1 cellular context compared by ENCODE assay signal in genomic region chr17:38402897-38403296, GRCh38.
A peak's percentile ranks its signal among the peaks of the same experiment; 100 is the strongest.
TF ChIP-seq lines count a peak whose summit lies in the region.

No MANE protein-coding gene starts in this region.

TF ChIP-seq in HepG2, 621 proteins besides CTCF, POLR2A, EP300 and RAD21:
- no peak for TF ChIP-seq DNMT1 (CRISPR knock-in tag; IDR thresholded peaks at IDR 0.05)
- TF ChIP-seq, protein P1, sequence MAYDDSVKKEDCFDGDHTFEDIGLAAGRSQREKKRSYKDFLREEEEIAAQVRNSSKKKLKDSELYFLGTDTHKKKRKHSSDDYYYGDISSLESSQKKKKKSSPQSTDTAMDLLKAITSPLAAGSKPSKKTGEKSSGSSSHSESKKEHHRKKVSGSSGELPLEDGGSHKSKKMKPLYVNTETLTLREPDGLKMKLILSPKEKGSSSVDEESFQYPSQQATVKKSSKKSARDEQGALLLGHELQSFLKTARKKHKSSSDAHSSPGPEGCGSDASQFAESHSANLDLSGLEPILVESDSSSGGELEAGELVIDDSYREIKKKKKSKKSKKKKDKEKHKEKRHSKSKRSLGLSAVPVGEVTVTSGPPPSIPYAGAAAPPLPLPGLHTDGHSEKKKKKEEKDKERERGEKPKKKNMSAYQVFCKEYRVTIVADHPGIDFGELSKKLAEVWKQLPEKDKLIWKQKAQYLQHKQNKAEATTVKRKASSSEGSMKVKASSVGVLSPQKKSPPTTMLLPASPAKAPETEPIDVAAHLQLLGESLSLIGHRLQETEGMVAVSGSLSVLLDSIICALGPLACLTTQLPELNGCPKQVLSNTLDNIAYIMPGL (CRISPR knock-in tag; IDR thresholded peaks at IDR 0.05; ENCODE audit: borderline replicate concordance in 1 of 2, low read depth in 1 of 2), result no peak
- TF ChIP-seq ZNF260 (CRISPR knock-in tag; IDR thresholded peaks at IDR 0.05; ENCODE audit: borderline replicate concordance, low read depth), result no peak
- no peak for TF ChIP-seq ZNF709 (CRISPR knock-in tag; IDR thresholded peaks at IDR 0.05)
- no peak for TF ChIP-seq TEAD2 (CRISPR knock-in tag; IDR thresholded peaks at IDR 0.05)
- no peak for TF ChIP-seq ZNF660 (CRISPR knock-in tag; IDR thresholded peaks at IDR 0.05; ENCODE audit: borderline replicate concordance, low read depth)
- TF ChIP-seq, protein P2, sequence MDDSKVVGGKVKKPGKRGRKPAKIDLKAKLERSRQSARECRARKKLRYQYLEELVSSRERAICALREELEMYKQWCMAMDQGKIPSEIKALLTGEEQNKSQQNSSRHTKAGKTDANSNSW (CRISPR knock-in tag; IDR thresholded peaks at IDR 0.05; ENCODE audit: borderline replicate concordance), result no peak
- TF ChIP-seq STAG1 (CRISPR knock-in tag; IDR thresholded peaks at IDR 0.05), result peak; percentile 35
TF ChIP-seq in HepG2: peak in this region for 1.
